35 cellular contexts compared by ENCODE assay signal in genomic region chr14:42642787-42643186, GRCh38.
"Had no signal": no experiment of that assay in that cellular context is flagged by ENCODE, and none has a peak within 500 bp of the region (broad histone marks: within the 10 kb centered on the region; RNA-seq: fewer than 3 reads in every experiment).

No MANE protein-coding gene starts in this region.

- H3K36me3 ChIP-seq: MG63 had no signal

- DNase-seq: Kasumi-1, MG63, MM.1S, MV-4-11, NCI-H1048, NCI-H1092, NCI-H1092 treated with DMSO at 0.1 percent for 48 hours, NCI-H1105, NCI-H1105 treated with DMSO at 0.1 percent for 48 hours, NCI-H1417, NCI-H1417 treated with DMSO at 0.1 percent for 48 hours, NCI-H1436, NCI-H1436 treated with DMSO at 0.1 percent for 48 hours, NCI-H146, NCI-H1694, NCI-H1694 treated with DMSO at 0.1 percent for 48 hours, NCI-H187, NCI-H187 treated with DMSO at 0.1 percent for 48 hours, NCI-H1930, NCI-H2029, NCI-H2029 treated with DMSO at 0.1 percent for 48 hours, NCI-H2081, NCI-H2081 treated with DMSO at 0.1 percent for 48 hours, NCI-H2107, NCI-H2171, NCI-H2171 treated with DMSO at 0.1 percent for 48 hours, NCI-H2227 treated with DMSO at 0.1 percent for 48 hours, NCI-H226, NCI-H345, NCI-H446, NCI-H446 treated with DMSO at 0.1 percent for 48 hours, NCI-H510A, NCI-H510A treated with DMSO at 0.1 percent for 48 hours, NCI-H524, NCI-H524 treated with DMSO at 0.1 percent for 48 hours had no signal

- H3K9me3 ChIP-seq: MG63 had no signal

- H3K4me3 ChIP-seq: MG63 had no signal

- H3K27me3 ChIP-seq: MG63 had no signal
